In genomic region chr19:54186351-54186750, GRCh38 we compare ENCODE assay signal across 25 cellular contexts. TPM values are rescaled to one million over a fixed set of nuclear protein-coding genes. Genes with fewer than 3 reads are reported as not detected.
DNase-seq lines count a peak whose midpoint lies in the region; ATAC-seq and TF ChIP-seq lines count a peak whose summit lies in the region.
"Had no signal": no experiment of that assay in that cellular context is flagged by ENCODE, and none has a peak within 500 bp of the region (broad histone marks: within the 10 kb centered on the region; RNA-seq: fewer than 3 reads in every experiment).

No MANE protein-coding gene starts in this region.

- H3K4me1 ChIP-seq in PC-3 (ENCODE audit: insufficient read depth, low read length): peaks cover 10% of the 10 kb centered on the region; the same call in 1 of the 2 replicates
- H3K4me1 ChIP-seq in mesenchymal stem cell (ENCODE audit: control insufficient read depth, insufficient read depth, low read depth, low read length): peaks cover 10% of the 10 kb centered on the region
- H3K4me1 ChIP-seq: prostate gland had no signal

- H2BK12ac ChIP-seq in mesenchymal stem cell (ENCODE audit: low read length in 2 of 2): no peak overlapping the region

- BruUV-seq in PC-3 (replicated peaks; lab: Mats Ljungman, UMichigan): no TSS peak

- 98% methylated on average over 8 of the region's 8 CpGs for WGBS in mesenchymal stem cell

- no peaks in the 10 kb centered on the region for H3K9me2 ChIP-seq in PC-3 (replicated peaks; ENCODE audit: low read length)

- no peak overlapping the region for H3K14ac ChIP-seq in mesenchymal stem cell (ENCODE audit: low read length in 2 of 2)

- H3K18ac ChIP-seq in mesenchymal stem cell (ENCODE audit: low read depth in 1 of 2, low read length in 2 of 2): no peak overlapping the region

- peaks cover 16% of the 10 kb centered on the region for H3K4me1 Mint-ChIP-seq in activated T-helper 2 cell treated with anti-CD3 and anti-CD28 coated beads, Interferon-gamma antibody, Interleukin-2, Interleukin-4, amounts not matched to agents 10 μg/mL and 5 μg/mL and 100 μg/mL, durations not matched to agents 14 hours and 24 hours and 36 hours (ENCODE audit: low read depth)
- peaks cover 23% of the 10 kb centered on the region for H3K4me1 Mint-ChIP-seq in stimulated activated effector memory CD8-positive, alpha-beta T cell treated with anti-CD3 and anti-CD28 coated beads, Interleukin-12 subunit alpha, Interleukin-12 subunit beta, amount 100 ng/mL, for 72 hours
- peaks cover 12 to 26% of the 10 kb centered on the region in 2 donors for H3K4me1 Mint-ChIP-seq in stimulated activated naive B cell treated with anti-CD40 and anti-IgM and Interleukin-4, amounts not matched to agents 10 μg/mL and 1 μg/mL and 100 μg/mL, for 72 hours

- no peaks in the 10 kb centered on the region for H3F3A ChIP-seq in PC-3 (ENCODE audit: low read length, unreplicated experiment)

- H2AFZ ChIP-seq in PC-3 (ENCODE audit: low read length): no peak overlapping the region
- no peak overlapping the region for H2AFZ ChIP-seq in mesenchymal stem cell (ENCODE audit: low read depth, low read length)

- H3K36me3 ChIP-seq in PC-3 (ENCODE audit: low read depth, low read length) (peaks cover 24% of the 10 kb centered on the region; the same call in 1 of the 2 replicates), mesenchymal stem cell (ENCODE audit: control insufficient read depth in 1 of 2, insufficient read depth in 2 of 2, low read depth in 1 of 2, low read length in 2 of 2) (peaks cover 21 to 32% of the 10 kb centered on the region in 2 experiments)
- H3K36me3 ChIP-seq: prostate gland had no signal

- H2BK15ac ChIP-seq in mesenchymal stem cell (ENCODE audit: low read depth, poor library complexity, severe bottlenecking): no peak overlapping the region

- no peak overlapping the region for H2BK120ac ChIP-seq in mesenchymal stem cell (ENCODE audit: low read depth, low read length)

- H3K9ac ChIP-seq in PC-3 (ENCODE audit: low read length) (no peak overlapping the region), mesenchymal stem cell (ENCODE audit: low read length) (peak overlapping the region; percentile 30)
- H3K9ac ChIP-seq: KMS-11 had no signal

- H3K79me2 ChIP-seq in PC-3 (ENCODE audit: low read length): peaks cover 28% of the 10 kb centered on the region

- H3K36me3 Mint-ChIP-seq in activated T-helper 2 cell treated with anti-CD3 and anti-CD28 coated beads, Interferon-gamma antibody, Interleukin-2, Interleukin-4, amounts not matched to agents 10 μg/mL and 5 μg/mL and 100 μg/mL, durations not matched to agents 14 hours and 24 hours and 36 hours (ENCODE audit: low read depth): peaks cover 47% of the 10 kb centered on the region
- H3K36me3 Mint-ChIP-seq in stimulated activated effector memory CD8-positive, alpha-beta T cell treated with anti-CD3 and anti-CD28 coated beads, Interleukin-12 subunit alpha, Interleukin-12 subunit beta, amount 100 ng/mL, for 72 hours: peaks cover 67% of the 10 kb centered on the region
- peaks cover 24 to 30% of the 10 kb centered on the region in 2 donors for H3K36me3 Mint-ChIP-seq in stimulated activated naive B cell treated with anti-CD40 and anti-IgM and Interleukin-4, amounts not matched to agents 10 μg/mL and 1 μg/mL and 100 μg/mL, for 72 hours
- H3K36me3 Mint-ChIP-seq: natural killer cell treated with Interleukin-12 subunit alpha and Interleukin-12 subunit beta and Interleukin-15 and Interleukin-18, amount 100 ng/mL, for 72 hours had no signal

- H3K27ac Mint-ChIP-seq in activated T-helper 2 cell treated with anti-CD3 and anti-CD28 coated beads, Interferon-gamma antibody, Interleukin-2, Interleukin-4, amounts not matched to agents 10 μg/mL and 5 μg/mL and 100 μg/mL, durations not matched to agents 14 hours and 24 hours and 36 hours: peak overlapping the region; percentile 96
- no peak overlapping the region for H3K27ac Mint-ChIP-seq in stimulated activated effector memory CD8-positive, alpha-beta T cell treated with anti-CD3 and anti-CD28 coated beads, Interleukin-12 subunit alpha, Interleukin-12 subunit beta, amount 100 ng/mL, for 72 hours
- H3K27ac Mint-ChIP-seq in stimulated activated naive B cell treated with anti-CD40 and anti-IgM and Interleukin-4, amounts not matched to agents 10 μg/mL and 1 μg/mL and 100 μg/mL, for 72 hours: no peak overlapping the region
- H3K27ac Mint-ChIP-seq: activated CD4-positive, alpha-beta T cell treated with anti-CD3 and anti-CD28 coated beads for 36 hours had no signal

- H4K20me1 ChIP-seq in PC-3 (ENCODE audit: low read length): no peaks in the 10 kb centered on the region

- intact Hi-C loops in PC-3 (cut with micrococcal nuclease): no loop called here
- intact Hi-C loops in activated T-helper 2 cell treated with anti-CD3 and anti-CD28 coated beads, Interferon-gamma antibody, Interleukin-2, Interleukin-4, amounts not matched to agents 10 μg/mL and 5 μg/mL and 100 μg/mL, durations not matched to agents 14 hours and 24 hours and 36 hours (cut with micrococcal nuclease): no loop called here

- H3K9me3 ChIP-seq in PC-3 (ENCODE audit: low read length): no peaks in the 10 kb centered on the region
- H3K9me3 ChIP-seq in mesenchymal stem cell (ENCODE audit: control insufficient read depth, low read length): no peaks in the 10 kb centered on the region
- H3K9me3 ChIP-seq: prostate gland had no signal

- ATAC-seq in PC-3: no peak
- ATAC-seq in stimulated activated effector memory CD8-positive, alpha-beta T cell treated with anti-CD3 and anti-CD28 coated beads, Interleukin-12 subunit alpha, Interleukin-12 subunit beta, amount 100 ng/mL, for 72 hours: no peak
- ATAC-seq in stimulated activated naive B cell treated with anti-CD40 and anti-IgM and Interleukin-4, amounts not matched to agents 10 μg/mL and 1 μg/mL and 100 μg/mL, for 72 hours (replicated peaks): no peak
- ATAC-seq: activated CD4-positive, alpha-beta T cell treated with anti-CD3 and anti-CD28 coated beads for 36 hours; HCT116; left cardiac atrium; natural killer cell treated with Interleukin-12 subunit alpha and Interleukin-12 subunit beta and Interleukin-15 and Interleukin-18, amount 100 ng/mL, for 72 hours had no signal

- H3K4me2 ChIP-seq in PC-3 (ENCODE audit: low read length) (no peak overlapping the region), mesenchymal stem cell (ENCODE audit: low read length, poor library complexity, severe bottlenecking) (no peak overlapping the region)
- H3K4me2 ChIP-seq: KMS-11 had no signal

- CTCF ChIA-PET in PC-3 (lab: Charles Lee): no interaction called here

- no peak overlapping the region for H3K23ac ChIP-seq in mesenchymal stem cell (ENCODE audit: low read length in 2 of 2)

- H4K91ac ChIP-seq in mesenchymal stem cell (ENCODE audit: low read length): no peak overlapping the region

- no peak overlapping the region for H2AK5ac ChIP-seq in mesenchymal stem cell (ENCODE audit: low read length, severe bottlenecking)

- TF ChIP-seq CTCF in PC-3 (conservative IDR thresholded peaks at IDR 0.05; ENCODE audit: low read depth, low read length): no peak

- no peak overlapping the region for H3K27ac ChIP-seq in PC-3 (ENCODE audit: low read length)
- no peak overlapping the region for H3K27ac ChIP-seq in mesenchymal stem cell (ENCODE audit: low read length, poor library complexity, severe bottlenecking)
- H3K27ac ChIP-seq: KMS-11, prostate gland had no signal

- H3K27me3 Mint-ChIP-seq in activated T-helper 2 cell treated with anti-CD3 and anti-CD28 coated beads, Interferon-gamma antibody, Interleukin-2, Interleukin-4, amounts not matched to agents 10 μg/mL and 5 μg/mL and 100 μg/mL, durations not matched to agents 14 hours and 24 hours and 36 hours (ENCODE audit: low read depth): no peaks in the 10 kb centered on the region
- no peaks in the 10 kb centered on the region for H3K27me3 Mint-ChIP-seq in stimulated activated naive B cell treated with anti-CD40 and anti-IgM and Interleukin-4, amounts not matched to agents 10 μg/mL and 1 μg/mL and 100 μg/mL, for 72 hours
- H3K27me3 Mint-ChIP-seq: activated CD4-positive, alpha-beta T cell treated with anti-CD3 and anti-CD28 coated beads for 36 hours; natural killer cell treated with Interleukin-12 subunit alpha and Interleukin-12 subunit beta and Interleukin-15 and Interleukin-18, amount 100 ng/mL, for 72 hours had no signal

- H3K9me3 Mint-ChIP-seq in activated T-helper 2 cell treated with anti-CD3 and anti-CD28 coated beads, Interferon-gamma antibody, Interleukin-2, Interleukin-4, amounts not matched to agents 10 μg/mL and 5 μg/mL and 100 μg/mL, durations not matched to agents 14 hours and 24 hours and 36 hours: no peaks in the 10 kb centered on the region
- H3K9me3 Mint-ChIP-seq in stimulated activated effector memory CD8-positive, alpha-beta T cell treated with anti-CD3 and anti-CD28 coated beads, Interleukin-12 subunit alpha, Interleukin-12 subunit beta, amount 100 ng/mL, for 72 hours: no peaks in the 10 kb centered on the region
- no peaks in the 10 kb centered on the region for H3K9me3 Mint-ChIP-seq in stimulated activated naive B cell treated with anti-CD40 and anti-IgM and Interleukin-4, amounts not matched to agents 10 μg/mL and 1 μg/mL and 100 μg/mL, for 72 hours
- H3K9me3 Mint-ChIP-seq: CD8-positive, alpha-beta memory T cell; natural killer cell treated with Interleukin-12 subunit alpha and Interleukin-12 subunit beta and Interleukin-15 and Interleukin-18, amount 100 ng/mL, for 72 hours had no signal

- H3K27me3 ChIP-seq in PC-3 (ENCODE audit: low read length) (no peaks in the 10 kb centered on the region), mesenchymal stem cell (ENCODE audit: control insufficient read depth in 1 of 2, insufficient read depth in 1 of 2, low read length in 2 of 2) (no peaks in the 10 kb centered on the region)

- DNase-seq in PC-3: peak; percentile 0
- DNase-seq in activated T-helper 2 cell treated with anti-CD3 and anti-CD28 coated beads, Interferon-gamma antibody, Interleukin-2, Interleukin-4, amounts not matched to agents 10 μg/mL and 5 μg/mL and 100 μg/mL, durations not matched to agents 14 hours and 24 hours and 36 hours (ENCODE audit: low spot score): no peak
- DNase-seq in mesenchymal stem cell: no peak
- no peak for DNase-seq in stimulated activated effector memory CD8-positive, alpha-beta T cell treated with anti-CD3 and anti-CD28 coated beads, Interleukin-12 subunit alpha, Interleukin-12 subunit beta, amount 100 ng/mL, for 72 hours (ENCODE audit: low spot score in 2 of 2)
- no peak for DNase-seq in C1 segment of cervical spinal cord (lab: John Stamatoyannopoulos, UW)
- no peak for DNase-seq in stimulated activated naive B cell treated with anti-CD40 and anti-IgM and Interleukin-4, amounts not matched to agents 10 μg/mL and 1 μg/mL and 100 μg/mL, for 72 hours
- DNase-seq in GM19238 (ENCODE audit: insufficient read length, low spot score): no peak
- DNase-seq: activated CD4-positive, alpha-beta T cell treated with anti-CD3 and anti-CD28 coated beads for 36 hours; activated gamma-delta T cell; CD8-positive, alpha-beta memory T cell; DMS53; GDM1; glutamatergic neuron; left cardiac atrium; mesendoderm; NCI-H1105; NCI-H2029; NCI-H226; NCI-H82; Right ventricle myocardium superior; stimulated activated CD4-positive, alpha-beta T cell treated with anti-CD3 and anti-CD28 coated beads, Interleukin-1b, Interleukin-23, amount 100 ng/mL, for 48 hours had no signal

- no peak overlapping the region for H4K8ac ChIP-seq in mesenchymal stem cell (ENCODE audit: low read length)

- POLR2A ChIA-PET in PC-3 (lab: Charles Lee; ENCODE audit: unreplicated experiment): no interaction called here

- H3K4me3 ChIP-seq in PC-3 (ENCODE audit: low read length): no peak overlapping the region
- H3K4me3 ChIP-seq in mesenchymal stem cell (ENCODE audit: insufficient read depth in 1 of 2, low read depth in 1 of 2, low read length in 2 of 2): no peak overlapping the region
- H3K4me3 ChIP-seq: prostate gland had no signal

- peaks cover 29% of the 10 kb centered on the region for H3K79me1 ChIP-seq in mesenchymal stem cell (replicated peaks; ENCODE audit: low read length, poor library complexity, severe bottlenecking)

- no peak overlapping the region for H2BK5ac ChIP-seq in mesenchymal stem cell (ENCODE audit: low read depth, low read length, poor library complexity, severe bottlenecking)

- no peak overlapping the region for H3K4ac ChIP-seq in mesenchymal stem cell (ENCODE audit: low read depth in 1 of 2, low read length in 2 of 2)

- H3K4me3 Mint-ChIP-seq in activated T-helper 2 cell treated with anti-CD3 and anti-CD28 coated beads, Interferon-gamma antibody, Interleukin-2, Interleukin-4, amounts not matched to agents 10 μg/mL and 5 μg/mL and 100 μg/mL, durations not matched to agents 14 hours and 24 hours and 36 hours (ENCODE audit: low read depth): no peak overlapping the region
- peak overlapping the region; percentile 95 for H3K4me3 Mint-ChIP-seq in stimulated activated effector memory CD8-positive, alpha-beta T cell treated with anti-CD3 and anti-CD28 coated beads, Interleukin-12 subunit alpha, Interleukin-12 subunit beta, amount 100 ng/mL, for 72 hours
- H3K4me3 Mint-ChIP-seq in stimulated activated naive B cell treated with anti-CD40 and anti-IgM and Interleukin-4, amounts not matched to agents 10 μg/mL and 1 μg/mL and 100 μg/mL, for 72 hours: no peak overlapping the region

RNA-seq across cellular contexts. Expression of gene MBOAT7, which starts 3.0 kb away (rescaled TPM):
- 231 and 261 TPM in 2 replicates for total RNA-seq in PC-3 (2014; rRNA removed)
- 311 and 318 TPM in 2 replicates for total RNA-seq in activated T-helper 2 cell treated with anti-CD3 and anti-CD28 coated beads, Interferon-gamma antibody, Interleukin-2, Interleukin-4, amounts not matched to agents 10 μg/mL and 5 μg/mL and 100 μg/mL, durations not matched to agents 14 hours and 24 hours and 36 hours
- 175 TPM for polyA plus RNA-seq in mesenchymal stem cell (2013, experiment 1 of 2)
- 178 TPM for polyA plus RNA-seq in mesenchymal stem cell (2013, experiment 2 of 2)

RNA-seq across cellular contexts. Expression of gene TSEN34, which starts 4.8 kb away (rescaled TPM):
- 122 and 173 TPM in 2 replicates for total RNA-seq in PC-3 (2014; rRNA removed)
- total RNA-seq in activated T-helper 2 cell treated with anti-CD3 and anti-CD28 coated beads, Interferon-gamma antibody, Interleukin-2, Interleukin-4, amounts not matched to agents 10 μg/mL and 5 μg/mL and 100 μg/mL, durations not matched to agents 14 hours and 24 hours and 36 hours: 16.8 and 19.0 TPM in 2 replicates
- polyA plus RNA-seq in mesenchymal stem cell (2013, experiment 1 of 2): 65.1 TPM
- 67.7 TPM for polyA plus RNA-seq in mesenchymal stem cell (2013, experiment 2 of 2)

RNA-seq across cellular contexts. Expression of gene TMC4, which starts 13.4 kb away (rescaled TPM):
- total RNA-seq in PC-3 (2014; rRNA removed): 11.2 and 13.4 TPM in 2 replicates
- 0.16 and 0.37 TPM in 2 replicates for total RNA-seq in activated T-helper 2 cell treated with anti-CD3 and anti-CD28 coated beads, Interferon-gamma antibody, Interleukin-2, Interleukin-4, amounts not matched to agents 10 μg/mL and 5 μg/mL and 100 μg/mL, durations not matched to agents 14 hours and 24 hours and 36 hours
- 1.7 TPM for polyA plus RNA-seq in mesenchymal stem cell (2013, experiment 1 of 2)
- polyA plus RNA-seq in mesenchymal stem cell (2013, experiment 2 of 2): 1.2 TPM

RNA-seq across cellular contexts. Expression of gene RPS9, which starts 14.3 kb away (rescaled TPM):
- 3,477 and 3,621 TPM in 2 replicates for total RNA-seq in PC-3 (2014; rRNA removed)
- total RNA-seq in activated T-helper 2 cell treated with anti-CD3 and anti-CD28 coated beads, Interferon-gamma antibody, Interleukin-2, Interleukin-4, amounts not matched to agents 10 μg/mL and 5 μg/mL and 100 μg/mL, durations not matched to agents 14 hours and 24 hours and 36 hours: 1,460 and 1,467 TPM in 2 replicates
- 1,608 TPM for polyA plus RNA-seq in mesenchymal stem cell (2013, experiment 1 of 2)
- polyA plus RNA-seq in mesenchymal stem cell (2013, experiment 2 of 2): 1,551 TPM

RNA-seq across cellular contexts. Expression of gene LENG1, which starts 26.8 kb away (rescaled TPM):
- total RNA-seq in PC-3 (2014; rRNA removed): 13.6 and 18.8 TPM in 2 replicates
- 4.0 and 5.1 TPM in 2 replicates for total RNA-seq in activated T-helper 2 cell treated with anti-CD3 and anti-CD28 coated beads, Interferon-gamma antibody, Interleukin-2, Interleukin-4, amounts not matched to agents 10 μg/mL and 5 μg/mL and 100 μg/mL, durations not matched to agents 14 hours and 24 hours and 36 hours
- polyA plus RNA-seq in mesenchymal stem cell (2013, experiment 1 of 2): 7.5 TPM
- polyA plus RNA-seq in mesenchymal stem cell (2013, experiment 2 of 2): 7.2 TPM
